Comparison of ENCODE assay signal across 13 cellular contexts in genomic region chr10:114708717-114709352, GRCh38. TPM values are rescaled to one million over a fixed set of nuclear protein-coding genes. Genes with fewer than 3 reads are reported as not detected.
A peak's percentile ranks its signal among the peaks of the same experiment; 100 is the strongest.
DNase-seq lines count a peak whose midpoint lies in the region; ATAC-seq, FAIRE-seq and TF ChIP-seq lines count a peak whose summit lies in the region.
"Had no signal": no experiment of that assay in that cellular context is flagged by ENCODE, and none has a peak within 500 bp of the region (broad histone marks: within the 10 kb centered on the region; RNA-seq: fewer than 3 reads in every experiment).

No MANE protein-coding gene starts in this region.

- H3K9me3 Mint-ChIP-seq in GM23338 = no peaks in the 10 kb centered on the region
- H3K9me3 Mint-ChIP-seq: activated naive CD4-positive, alpha-beta T cell treated with anti-CD3 and anti-CD28 coated beads, Interleukin-2, amount 50 U/mL, for 72 hours had no signal

- DNase-seq in GM23338 (ENCODE audit: low spot score) (peak; percentile 40), Panc1 (ENCODE audit: low read depth, low spot score) (peak; percentile 82), endothelial cell of umbilical vein (ENCODE audit: low read depth, low spot score) (peak; percentile 67), skeletal muscle cell (ENCODE audit: low read depth) (peak; percentile 37), AG20443 (ENCODE audit: low spot score) (no peak), cerebellar cortex (ENCODE audit: low spot score) (no peak)
- DNase-seq: NCI-H2081 treated with DMSO at 0.1 percent for 48 hours had no signal

- no TSS peak for BruUV-seq in Panc1 (replicated peaks; lab: Mats Ljungman, UMichigan)
- BruUV-seq in endothelial cell of umbilical vein (replicated peaks; lab: Mats Ljungman, UMichigan) = no TSS peak

- H4K20me1 ChIP-seq in GM23338 (replicated peaks; ENCODE audit: insufficient read depth) (no peaks in the 10 kb centered on the region), endothelial cell of umbilical vein (replicated peaks; ENCODE audit: control insufficient read depth, extremely low read depth, insufficient read depth, low read length) (no peaks in the 10 kb centered on the region)

- dilution Hi-C loops in endothelial cell of umbilical vein (cut with MboI; ENCODE audit: extremely low pct_ligation_motif_present, low sequenced_read_pairs) = no loop called here

- H3K9me1 ChIP-seq in endothelial cell of umbilical vein (replicated peaks; ENCODE audit: control insufficient read depth, extremely low read depth, insufficient read depth, low read length) = no peaks in the 10 kb centered on the region

- H3K27me3 ChIP-seq in GM23338 (ENCODE audit: insufficient read depth) (no peaks in the 10 kb centered on the region), Panc1 (ENCODE audit: control insufficient read depth, insufficient read depth, low read length) (no peaks in the 10 kb centered on the region), endothelial cell of umbilical vein (ENCODE audit: control insufficient read depth in 2 of 2, insufficient read depth in 2 of 2, low read length in 2 of 2) (no peaks in the 10 kb centered on the region)

- H3K27ac ChIP-seq in GM23338 (ENCODE audit: low read depth) (no peak overlapping the region), Panc1 (ENCODE audit: low read length) (peak overlapping the region; percentile 100), endothelial cell of umbilical vein (ENCODE audit: insufficient read depth, low read depth, low read length) (no peak overlapping the region)
- H3K27ac ChIP-seq: SK-N-MC had no signal

- POLR2A ChIA-PET in Panc1 (lab: Charles Lee) = interaction anchor here (0.6 to 1.5 kb wide), 2 partner anchors 72 to 76 kb away, joined by 4 read pairs; no protein-coding TSS in a partner anchor
- POLR2A ChIA-PET in endothelial cell of umbilical vein (lab: Charles Lee) = no interaction called here

- intact Hi-C loops in Panc1 (cut with micrococcal nuclease; ENCODE audit: unreplicated experiment) = loop anchor here (5.0 kb wide), 1 partner anchor 58 kb away; no protein-coding TSS in a partner anchor
- intact Hi-C loops in endothelial cell of umbilical vein (cut with micrococcal nuclease) = no loop called here

- TF ChIP-seq CTCF in GM23338 (conservative IDR thresholded peaks at IDR 0.05; ENCODE audit: low read depth in 2 of 2) (no peak), Panc1 (IDR thresholded peaks at IDR 0.05) (no peak), endothelial cell of umbilical vein (IDR thresholded peaks at IDR 0.05; ENCODE audit: extremely low read depth in 1 of 2, insufficient read depth in 1 of 2, low read depth in 1 of 2, low read length in 2 of 2) (no peak)

- no peaks in the 10 kb centered on the region for H3K27me3 Mint-ChIP-seq in GM23338 (ENCODE audit: insufficient read depth, low read depth, poor library complexity)

- H3K9me3 ChIP-seq in Panc1 (ENCODE audit: control insufficient read depth, insufficient read depth, low read depth, low read length) (no peaks in the 10 kb centered on the region), endothelial cell of umbilical vein (replicated peaks; ENCODE audit: control insufficient read depth, insufficient read depth, low read length) (no peaks in the 10 kb centered on the region)

- H2AFZ ChIP-seq in GM23338 (no peak overlapping the region), endothelial cell of umbilical vein (ENCODE audit: low read depth, low read length) (no peak overlapping the region)

- ATAC-seq in GM23338 = peak; percentile 46
- ATAC-seq in Panc1 = peak; percentile 89
- ATAC-seq in HG02852 (IDR thresholded peaks at IDR 0.05; ENCODE audit: unreplicated experiment) = no peak
- no peak for ATAC-seq in HG03039 (IDR thresholded peaks at IDR 0.05; ENCODE audit: unreplicated experiment)
- ATAC-seq: activated naive CD4-positive, alpha-beta T cell treated with anti-CD3 and anti-CD28 coated beads, Interleukin-2, amount 50 U/mL, for 72 hours had no signal

- H3K4me1 Mint-ChIP-seq in GM23338 = peaks cover 20% of the 10 kb centered on the region

- TF ChIP-seq POLR2A in endothelial cell of umbilical vein (IDR thresholded peaks at IDR 0.05; ENCODE audit: low read depth, low read length) = no peak

- H3K4me1 ChIP-seq in GM23338 (ENCODE audit: insufficient read depth) = peaks cover under 1% of the 10 kb centered on the region
- H3K4me1 ChIP-seq in Panc1 (ENCODE audit: control insufficient read depth, insufficient read depth, low read length) = peaks cover 95% of the 10 kb centered on the region
- H3K4me1 ChIP-seq in endothelial cell of umbilical vein (ENCODE audit: control insufficient read depth, extremely low read depth, insufficient read depth, low read length) = peaks cover 12% of the 10 kb centered on the region

- H3K4me3 Mint-ChIP-seq in GM23338 = no peak overlapping the region

- no peaks in the 10 kb centered on the region for H3K9me2 ChIP-seq in GM23338 (ENCODE audit: insufficient read depth)

- no peak overlapping the region for H3K4me3 ChIP-seq in GM23338
- no peak overlapping the region for H3K4me3 ChIP-seq in Panc1 (ENCODE audit: low read depth in 2 of 2, low read length in 2 of 2)
- no peak overlapping the region for H3K4me3 ChIP-seq in endothelial cell of umbilical vein (replicated peaks in 1 of 3; ENCODE audit: insufficient read depth in 1 of 3, low read depth in 1 of 3, low read length in 3 of 3)
- no peak overlapping the region for H3K4me3 ChIP-seq in skeletal muscle cell (ENCODE audit: low read depth, low read length)
- H3K4me3 ChIP-seq: SK-N-MC had no signal

- in situ Hi-C loops in Panc1 (cut with HindIII; ENCODE audit: low pct_unique_long_range_greater_than_20kb, low sequenced_read_pairs) = no loop called here

- H3K36me3 Mint-ChIP-seq in GM23338 (ENCODE audit: low read depth) = no peaks in the 10 kb centered on the region
- H3K36me3 Mint-ChIP-seq: activated naive CD4-positive, alpha-beta T cell treated with anti-CD3 and anti-CD28 coated beads, Interleukin-2, amount 50 U/mL, for 72 hours had no signal

- no peaks in the 10 kb centered on the region for H3K36me3 ChIP-seq in GM23338 (ENCODE audit: insufficient read depth)
- no peaks in the 10 kb centered on the region for H3K36me3 ChIP-seq in Panc1 (ENCODE audit: control insufficient read depth, insufficient read depth, low read length)
- H3K36me3 ChIP-seq in endothelial cell of umbilical vein (ENCODE audit: control insufficient read depth in 2 of 2, extremely low read depth in 1 of 2, insufficient read depth in 2 of 2, low read length in 2 of 2) = no peaks in the 10 kb centered on the region

- H3K27ac Mint-ChIP-seq in GM23338 = no peak overlapping the region
- H3K27ac Mint-ChIP-seq: activated naive CD4-positive, alpha-beta T cell treated with anti-CD3 and anti-CD28 coated beads, Interleukin-2, amount 50 U/mL, for 72 hours; progenitor cell of endocrine pancreas had no signal

- H3K4me2 ChIP-seq in GM23338 = no peak overlapping the region
- no peak overlapping the region for H3K4me2 ChIP-seq in endothelial cell of umbilical vein (ENCODE audit: insufficient read depth, low read length)

- no peaks in the 10 kb centered on the region for H3K79me2 ChIP-seq in GM23338 (replicated peaks; ENCODE audit: insufficient read depth)
- H3K79me2 ChIP-seq in endothelial cell of umbilical vein (ENCODE audit: control insufficient read depth, insufficient read depth, low read length) = no peaks in the 10 kb centered on the region

- CTCF ChIA-PET in Panc1 (lab: Charles Lee) (no interaction called here), endothelial cell of umbilical vein (lab: Charles Lee) (interaction anchor here (0.7 to 2.3 kb wide), 8 partner anchors 12 to 421 kb away, joined by 3 to 10 read pairs (median 4); no protein-coding TSS in a partner anchor)

- FAIRE-seq in endothelial cell of umbilical vein (lab: Jason Lieb, UNC) = peak; percentile 77
- FAIRE-seq: G401.6 had no signal

- H3F3A ChIP-seq in GM23338 (replicated peaks; ENCODE audit: low read depth) = no peaks in the 10 kb centered on the region

- no peak overlapping the region for H3K9ac ChIP-seq in endothelial cell of umbilical vein (replicated peaks; ENCODE audit: extremely low read depth, insufficient read depth, low read length)

TF ChIP-seq in endothelial cell of umbilical vein, 7 proteins besides CTCF, POLR2A, EP300 and RAD21:
- TF ChIP-seq FOS (IDR thresholded peaks at IDR 0.05; ENCODE audit: borderline replicate concordance, insufficient read depth, low read length) (peak; percentile 91), JUN (IDR thresholded peaks at IDR 0.05; ENCODE audit: borderline replicate concordance, insufficient read depth, insufficient read length, low read depth) (peak; percentile 69), EZH2 (IDR thresholded peaks at IDR 0.05; ENCODE audit: borderline replicate concordance, low read depth, low read length, severe bottlenecking) (no peak)

RNA-seq across cellular contexts. Expression of gene ABLIM1, which starts 50.8 kb away (rescaled TPM):
- total RNA-seq in GM23338 (2014; rRNA removed; shearing (Covaris generic)) = 45.1 and 46.6 TPM in 2 replicates
- polyA plus RNA-seq in GM23338 (2016; fragmentation: Nextera tagmentation; extraction: Ambion mirVana) = 18.5 and 21.9 TPM in 2 replicates
- total RNA-seq in Panc1 (2021; ENCODE audit: unreplicated experiment) = 274 TPM
- 97.4 TPM for polyA plus RNA-seq in Panc1 (2012; ENCODE audit: insufficient read length)
- 111 and 128 TPM in 2 replicates for total RNA-seq in endothelial cell of umbilical vein
- polyA plus RNA-seq in endothelial cell of umbilical vein = 202 and 235 TPM in 2 replicates
- 70.1 and 75.0 TPM in 2 replicates for polyA plus RNA-seq in endothelial cell of umbilical vein (2011; cell fraction: cytosol; rRNA removed)
- 155 and 160 TPM in 2 replicates for polyA plus RNA-seq in endothelial cell of umbilical vein (2011; cell fraction: nucleus; rRNA removed)
- 56.4 and 63.6 TPM in 2 replicates for polyA plus RNA-seq in endothelial cell of umbilical vein (2012)
- 467 and 488 TPM in 2 replicates for polyA minus RNA-seq in endothelial cell of umbilical vein
- polyA minus RNA-seq in endothelial cell of umbilical vein (2011; cell fraction: cytosol; rRNA and poly(A)+ RNA removed) = 79.5 TPM
- 282 and 347 TPM in 2 replicates for polyA minus RNA-seq in endothelial cell of umbilical vein (2011; cell fraction: nucleus; rRNA and poly(A)+ RNA removed)

Comparison
In these comparisons a context has a peak if more than half of its experiments do, and no peak if none do; other contexts are left out.
1. ATAC-seq: peak in GM23338 (single experiment) and Panc1 (single experiment); none in HG02852 (single experiment) and HG03039 (single experiment).
2. DNase-seq: peak in GM23338 (single experiment), Panc1 (single experiment), endothelial cell of umbilical vein (single experiment) and skeletal muscle cell (single experiment); none in AG20443 (single experiment) and cerebellar cortex (single experiment).